ENCODE assay signal across 16 cellular contexts in genomic region chr5:102049517-102049916, GRCh38.
DNase-seq lines count a peak whose midpoint lies in the region; ATAC-seq, FAIRE-seq and TF ChIP-seq lines count a peak whose summit lies in the region.
"Had no signal": no experiment of that assay in that cellular context is flagged by ENCODE, and none has a peak within 500 bp of the region (broad histone marks: within the 10 kb centered on the region; RNA-seq: fewer than 3 reads in every experiment).

No MANE protein-coding gene starts in this region.

- H3K36me3 ChIP-seq in BE2C (no peaks in the 10 kb centered on the region), aorta (ENCODE audit: control insufficient read depth in 1 of 2, insufficient read depth in 2 of 2, low read length in 1 of 2) (no peaks in the 10 kb centered on the region), HepG2 (replicated peaks in 1 of 2; ENCODE audit: control insufficient read depth in 1 of 2, insufficient read depth in 2 of 2, low read length in 2 of 2) (no peaks in the 10 kb centered on the region), mesendoderm (ENCODE audit: control insufficient read depth, insufficient read depth, low read length) (no peaks in the 10 kb centered on the region)

- H3K36me3 Mint-ChIP-seq in stimulated activated memory B cell treated with anti-CD40 and anti-IgM and Interleukin-4, amounts not matched to agents 10 μg/mL and 1 μg/mL and 100 μg/mL, for 72 hours = no peaks in the 10 kb centered on the region
- H3K36me3 Mint-ChIP-seq: stimulated activated effector memory CD8-positive, alpha-beta T cell treated with anti-CD3 and anti-CD28 coated beads, Interleukin-12 subunit alpha, Interleukin-12 subunit beta, amount 100 ng/mL, for 72 hours had no signal

- no peak overlapping the region for H3K9ac ChIP-seq in HepG2 (ENCODE audit: insufficient read depth, low read depth, low read length)
- no peak overlapping the region for H3K9ac ChIP-seq in mesendoderm (ENCODE audit: low read length)

- H4K20me1 ChIP-seq in HepG2 (ENCODE audit: insufficient read depth, low read length) = no peaks in the 10 kb centered on the region

- H3K27ac ChIP-seq in aorta (ENCODE audit: low read depth in 1 of 2, low read length in 2 of 2) (no peak overlapping the region), HepG2 (ENCODE audit: extremely low read length, insufficient read depth, low read length) (no peak overlapping the region), mesendoderm (ENCODE audit: low read depth, low read length) (no peak overlapping the region)
- H3K27ac ChIP-seq: foreskin keratinocyte, psoas muscle, uterus had no signal

- no peak overlapping the region for H2BK5ac ChIP-seq in mesendoderm (ENCODE audit: low read length)

- ATAC-seq in aorta (ENCODE audit: low FRiP score) (no peak), HepG2 (no peak)
- ATAC-seq in stimulated activated memory B cell treated with anti-CD40 and anti-IgM and Interleukin-4, amounts not matched to agents 10 μg/mL and 1 μg/mL and 100 μg/mL, for 72 hours = no peak
- ATAC-seq: foreskin keratinocyte; psoas muscle; stimulated activated effector memory CD8-positive, alpha-beta T cell treated with anti-CD3 and anti-CD28 coated beads, Interleukin-12 subunit alpha, Interleukin-12 subunit beta, amount 100 ng/mL, for 72 hours had no signal

- H4K8ac ChIP-seq in mesendoderm (ENCODE audit: low read depth, low read length) = no peak overlapping the region

- H3K56ac ChIP-seq in mesendoderm (ENCODE audit: low read length) = no peak overlapping the region

- H4K5ac ChIP-seq in mesendoderm (ENCODE audit: low read length) = no peak overlapping the region

- no peak overlapping the region for H3K18ac ChIP-seq in mesendoderm (ENCODE audit: low read length)

- no peak overlapping the region for H3K27ac Mint-ChIP-seq in stimulated activated memory B cell treated with anti-CD40 and anti-IgM and Interleukin-4, amounts not matched to agents 10 μg/mL and 1 μg/mL and 100 μg/mL, for 72 hours
- H3K27ac Mint-ChIP-seq: activated T-helper 2 cell treated with anti-CD3 and anti-CD28 coated beads, Interferon-gamma antibody, Interleukin-2, Interleukin-4, amounts not matched to agents 10 μg/mL and 5 μg/mL and 100 μg/mL, durations not matched to agents 14 hours and 24 hours and 36 hours; stimulated activated effector memory CD8-positive, alpha-beta T cell treated with anti-CD3 and anti-CD28 coated beads, Interleukin-12 subunit alpha, Interleukin-12 subunit beta, amount 100 ng/mL, for 72 hours had no signal

- intact Hi-C loops in aorta (cut with DNase I) = no loop called here
- intact Hi-C loops in HepG2 (cut with micrococcal nuclease; ENCODE audit: unreplicated experiment) = no loop called here

- no peaks in the 10 kb centered on the region for H3K27me3 ChIP-seq in BE2C
- no peaks in the 10 kb centered on the region for H3K27me3 ChIP-seq in aorta (ENCODE audit: control insufficient read depth in 1 of 2, insufficient read depth in 2 of 2, low read length in 1 of 2)
- no peaks in the 10 kb centered on the region for H3K27me3 ChIP-seq in HepG2 (ENCODE audit: control insufficient read depth in 1 of 2, insufficient read depth in 2 of 2, low read length in 2 of 2)
- H3K27me3 ChIP-seq in mesendoderm (ENCODE audit: insufficient read depth, low read length, poor library complexity) = no peaks in the 10 kb centered on the region
- H3K27me3 ChIP-seq: foreskin keratinocyte, uterus had no signal

- no peak for TF ChIP-seq RAD21 in HepG2 (CRISPR knock-in tag; IDR thresholded peaks at IDR 0.05)

- H3K23ac ChIP-seq in mesendoderm (ENCODE audit: low read length) = no peak overlapping the region

- TF ChIP-seq CTCF in BE2C (IDR thresholded peaks at IDR 0.05; ENCODE audit: low read depth, low read length) = no peak; the same call in 1 of the 2 replicates
- TF ChIP-seq CTCF in HepG2 (CRISPR knock-in tag; IDR thresholded peaks at IDR 0.05) = no peak

- POLR2A ChIA-PET in HepG2 (lab: Yijun Ruan, JAX) = no interaction called here

- DNase-seq in BE2C = peak; percentile 16
- peak; percentile 60 to 65 for DNase-seq in Kasumi-1 (lab: John Stamatoyannopoulos, UW)
- DNase-seq in NCI-H2196 treated with DMSO at 0.1 percent for 48 hours (lab: John Stamatoyannopoulos, UW; ENCODE audit: unreplicated experiment) = peak; percentile 58
- peak; percentile 92 for DNase-seq in SK-N-DZ (ENCODE audit: low spot score)
- no peak for DNase-seq in aorta
- no peak for DNase-seq in HepG2 (ENCODE audit: low spot score)
- no peak for DNase-seq in mesendoderm
- DNase-seq: activated CD4-positive, alpha-beta T cell treated with anti-CD3 and anti-CD28 coated beads, Interleukin-2, amount 50 U/mL, for 1 hour; effector CD4-positive, alpha-beta T cell; psoas muscle; stimulated activated CD4-positive, alpha-beta T cell treated with anti-CD3 and anti-CD28 coated beads, Interleukin-2, amount 100 ng/mL, for 48 hours; uterus had no signal

- H3K4me2 ChIP-seq in HepG2 (ENCODE audit: low read depth, low read length) (no peak overlapping the region), mesendoderm (ENCODE audit: low read length) (no peak overlapping the region)

- H3K79me2 ChIP-seq in HepG2 (ENCODE audit: insufficient read depth, low read length) (no peaks in the 10 kb centered on the region), mesendoderm (ENCODE audit: control insufficient read depth, insufficient read depth, low read length) (no peaks in the 10 kb centered on the region)

- no peak overlapping the region for H3K4ac ChIP-seq in mesendoderm (ENCODE audit: low read depth, low read length)

- H3K4me3 Mint-ChIP-seq in stimulated activated memory B cell treated with anti-CD40 and anti-IgM and Interleukin-4, amounts not matched to agents 10 μg/mL and 1 μg/mL and 100 μg/mL, for 72 hours = no peak overlapping the region
- H3K4me3 Mint-ChIP-seq: stimulated activated effector memory CD8-positive, alpha-beta T cell treated with anti-CD3 and anti-CD28 coated beads, Interleukin-12 subunit alpha, Interleukin-12 subunit beta, amount 100 ng/mL, for 72 hours had no signal

- no peak overlapping the region for H2AK5ac ChIP-seq in mesendoderm (ENCODE audit: low read length)

- H3K9me3 ChIP-seq in BE2C (no peaks in the 10 kb centered on the region), aorta (ENCODE audit: control insufficient read depth, low read length) (no peaks in the 10 kb centered on the region), HepG2 (ENCODE audit: low read length) (no peaks in the 10 kb centered on the region)
- H3K9me3 ChIP-seq: psoas muscle, uterus had no signal

- FAIRE-seq in HepG2 (lab: Jason Lieb, UNC) = no peak

- TF ChIP-seq POLR2A in HepG2 (IDR thresholded peaks at IDR 0.05; ENCODE audit: insufficient read depth in 1 of 2, low read depth in 2 of 2, low read length in 2 of 2) = no peak

- H2BK15ac ChIP-seq in mesendoderm (replicated peaks; ENCODE audit: low read depth) = no peak overlapping the region

- H3K4me1 ChIP-seq in BE2C (peaks cover 6% of the 10 kb centered on the region), aorta (ENCODE audit: control insufficient read depth in 1 of 2, insufficient read depth in 2 of 2, low read length in 2 of 2) (no peaks in the 10 kb centered on the region), HepG2 (ENCODE audit: insufficient read depth, low read length) (no peaks in the 10 kb centered on the region), mesendoderm (ENCODE audit: control insufficient read depth, low read depth, low read length) (no peaks in the 10 kb centered on the region)
- H3K4me1 ChIP-seq: foreskin keratinocyte, psoas muscle, uterus had no signal

- no peaks in the 10 kb centered on the region for H3K9me3 Mint-ChIP-seq in stimulated activated memory B cell treated with anti-CD40 and anti-IgM and Interleukin-4, amounts not matched to agents 10 μg/mL and 1 μg/mL and 100 μg/mL, for 72 hours
- H3K9me3 Mint-ChIP-seq: activated T-helper 2 cell treated with anti-CD3 and anti-CD28 coated beads, Interferon-gamma antibody, Interleukin-2, Interleukin-4, amounts not matched to agents 10 μg/mL and 5 μg/mL and 100 μg/mL, durations not matched to agents 14 hours and 24 hours and 36 hours; stimulated activated effector memory CD8-positive, alpha-beta T cell treated with anti-CD3 and anti-CD28 coated beads, Interleukin-12 subunit alpha, Interleukin-12 subunit beta, amount 100 ng/mL, for 72 hours had no signal

- no peak overlapping the region for H2AFZ ChIP-seq in HepG2 (ENCODE audit: low read length)

- no peaks in the 10 kb centered on the region for H3K79me1 ChIP-seq in mesendoderm (ENCODE audit: low read length)

- H3K4me1 Mint-ChIP-seq in stimulated activated memory B cell treated with anti-CD40 and anti-IgM and Interleukin-4, amounts not matched to agents 10 μg/mL and 1 μg/mL and 100 μg/mL, for 72 hours = no peaks in the 10 kb centered on the region
- H3K4me1 Mint-ChIP-seq: stimulated activated effector memory CD8-positive, alpha-beta T cell treated with anti-CD3 and anti-CD28 coated beads, Interleukin-12 subunit alpha, Interleukin-12 subunit beta, amount 100 ng/mL, for 72 hours had no signal

- CTCF ChIA-PET in HepG2 (lab: Yijun Ruan, JAX; ENCODE audit: low intra/inter-chr PET ratio, low total read pairs) = no interaction called here

- H3K4me3 ChIP-seq in BE2C (ENCODE audit: low read depth, low read length) (no peak overlapping the region), aorta (ENCODE audit: low read length in 2 of 2) (no peak overlapping the region), HepG2 (replicated peaks in 1 of 3; ENCODE audit: insufficient read depth in 1 of 3, low read depth in 2 of 3, low read length in 3 of 3) (no peak overlapping the region), mesendoderm (ENCODE audit: low read length) (no peak overlapping the region)
- H3K4me3 ChIP-seq: psoas muscle, uterus had no signal

- no TSS peak for BruUV-seq in HepG2 (replicated peaks; lab: Mats Ljungman, UMichigan)

- TF ChIP-seq EP300 in HepG2 (IDR thresholded peaks at IDR 0.05; ENCODE audit: low read depth in 2 of 2, low read length in 2 of 2) (no peak), HepG2 (CRISPR knock-in tag; IDR thresholded peaks at IDR 0.05; ENCODE audit: borderline replicate concordance) (no peak)

- no peak overlapping the region for H2BK120ac ChIP-seq in mesendoderm (ENCODE audit: low read depth, low read length)

- in situ Hi-C loops in HepG2 (cut with HindIII; ENCODE audit: extremely low pct_ligation_motif_present, low pct_unique_long_range_greater_than_20kb) = no loop called here

- H3K27me3 Mint-ChIP-seq in stimulated activated memory B cell treated with anti-CD40 and anti-IgM and Interleukin-4, amounts not matched to agents 10 μg/mL and 1 μg/mL and 100 μg/mL, for 72 hours = no peaks in the 10 kb centered on the region

TF ChIP-seq in HepG2, 621 proteins besides CTCF, POLR2A, EP300 and RAD21:
- TF ChIP-seq YEATS4 (CRISPR knock-in tag; IDR thresholded peaks at IDR 0.05; ENCODE audit: borderline replicate concordance) = no peak
- TF ChIP-seq RARG (CRISPR knock-in tag; IDR thresholded peaks at IDR 0.05; ENCODE audit: low read depth) = no peak
- no peak for TF ChIP-seq MAFF (IDR thresholded peaks at IDR 0.05; ENCODE audit: low read depth, low read length)
- no peak for TF ChIP-seq NFIB (CRISPR knock-in tag; IDR thresholded peaks at IDR 0.05; ENCODE audit: borderline replicate concordance)
- TF ChIP-seq GTF3A (CRISPR knock-in tag; conservative IDR thresholded peaks at IDR 0.05) = no peak
- TF ChIP-seq ZNF776 (CRISPR knock-in tag; IDR thresholded peaks at IDR 0.05) = no peak
- TF ChIP-seq REPIN1 (CRISPR knock-in tag; IDR thresholded peaks at IDR 0.05; ENCODE audit: borderline replicate concordance, low read depth) = no peak

Comparison
In these comparisons a context has a peak if more than half of its experiments do, and no peak if none do; other contexts are left out.
1. DNase-seq: peak in BE2C (single experiment), Kasumi-1 (2 of 2), NCI-H2196 treated with DMSO at 0.1 percent for 48 hours (single experiment) and SK-N-DZ (single experiment); none in aorta (0 of 2), HepG2 (single experiment) and mesendoderm (single experiment).